30 cellular contexts compared by ENCODE assay signal in the genomic region with DNA sequence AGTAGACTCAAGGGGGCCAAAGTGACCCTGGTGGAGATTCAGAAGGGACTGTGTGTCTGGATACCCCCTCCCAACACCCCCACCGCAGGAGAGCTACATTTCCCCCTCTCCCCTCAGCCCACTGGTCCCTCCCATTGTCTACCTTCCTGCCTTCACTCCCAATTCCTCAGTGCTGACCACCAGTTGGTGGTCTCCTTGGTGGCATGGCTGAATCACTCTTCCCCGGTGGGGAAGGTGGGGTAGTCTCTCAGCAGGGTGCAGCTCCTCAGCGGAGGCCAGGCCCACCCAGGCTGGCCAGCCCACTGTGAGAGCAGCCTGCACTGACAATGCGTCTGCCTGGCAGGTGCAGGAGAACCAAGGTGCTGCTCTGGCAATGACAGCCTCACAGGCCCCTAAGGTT.
"Had no signal": no experiment of that assay in that cellular context is flagged by ENCODE, and none has a peak within 500 bp of the region (broad histone marks: within the 10 kb centered on the region; RNA-seq: fewer than 3 reads in every experiment).

No MANE protein-coding gene starts in this region.

- H3K36me3 ChIP-seq: adrenal gland, gastrocnemius medialis, heart left ventricle had no signal

- H3K4me3 ChIP-seq: adrenal gland, body of pancreas, gastrocnemius medialis, heart left ventricle had no signal

- H3K9me3 ChIP-seq: adrenal gland, body of pancreas, gastrocnemius medialis, heart left ventricle had no signal

- H3K27ac ChIP-seq: adrenal gland, body of pancreas, foreskin keratinocyte, gastrocnemius medialis, heart left ventricle had no signal

- DNase-seq: activated CD4-positive, alpha-beta memory T cell treated with anti-CD3 and anti-CD28 coated beads for 36 hours; activated CD4-positive, alpha-beta T cell treated with anti-CD3 and anti-CD28 coated beads for 36 hours; activated CD4-positive, alpha-beta T cell treated with anti-CD3 and anti-CD28 coated beads, Interleukin-2, amount 10 ng/mL, durations not matched to agents 24 days and 14 days; activated CD4-positive, CD25-positive, alpha-beta regulatory T cell; activated CD4-positive, CD25-positive, alpha-beta regulatory T cell treated with anti-CD3 and anti-CD28 coated beads, Interleukin-2, amount 50 U/mL, for 72 hours; activated CD8-positive, alpha-beta memory T cell treated with anti-CD3 and anti-CD28 coated beads, Interleukin-2, amount 10 ng/mL, durations not matched to agents 7 days and 5 days; activated CD8-positive, alpha-beta memory T cell treated with anti-CD3 and anti-CD28 coated beads, Interleukin-2, amount 50 U/mL, for 4 hours; activated CD8-positive, alpha-beta T cell treated with anti-CD3 and anti-CD28 coated beads, Interleukin-2, amount 10 ng/mL, durations not matched to agents 7 days and 5 days; activated effector memory CD4-positive, alpha-beta T cell treated with anti-CD3 and anti-CD28 coated beads, Interleukin-2, amount 50 U/mL, for 16 hours; activated naive CD4-positive, alpha-beta T cell treated with anti-CD3 and anti-CD28 coated beads for 36 hours; activated naive CD8-positive, alpha-beta T cell treated with anti-CD3 and anti-CD28 coated beads for 36 hours; activated naive CD8-positive, alpha-beta T cell treated with anti-CD3 and anti-CD28 coated beads, Interleukin-2, amount 50 U/mL, for 24 hours; activated T-cell treated with anti-CD3 and anti-CD28 coated beads, Interleukin-2, amount 50 U/mL, for 1 hour; activated T-cell treated with anti-CD3 and anti-CD28 coated beads, Interleukin-2, amount 50 U/mL, for 48 hours; amygdala; aorta; body of pancreas; caudate nucleus; cortex of kidney; effector CD8-positive, alpha-beta T cell; foreskin keratinocyte; gastrocnemius medialis; glutamatergic neuron; heart left ventricle; T-helper 1 cell; T-helper 17 cell; T1000 had no signal

- FAIRE-seq: colon had no signal

- ATAC-seq: activated CD4-positive, alpha-beta T cell treated with anti-CD3 and anti-CD28 coated beads for 36 hours; activated CD8-positive, alpha-beta memory T cell treated with anti-CD3 and anti-CD28 coated beads, Interleukin-2, amount 10 ng/mL, durations not matched to agents 7 days and 5 days; activated CD8-positive, alpha-beta T cell treated with anti-CD3 and anti-CD28 coated beads, Interleukin-2, amount 10 ng/mL, durations not matched to agents 7 days and 5 days; activated naive CD8-positive, alpha-beta T cell treated with anti-CD3 and anti-CD28 coated beads, Interleukin-2, amount 50 U/mL, for 24 hours; body of pancreas; esophagus mucosa; foreskin keratinocyte; gastrocnemius medialis; heart left ventricle; T-helper 17 cell had no signal

- H3K27me3 ChIP-seq: adrenal gland, body of pancreas, foreskin keratinocyte, gastrocnemius medialis, heart left ventricle had no signal

- H3K4me1 ChIP-seq: body of pancreas, foreskin keratinocyte had no signal
